Comparison of ENCODE assay signal across 19 cellular contexts in genomic region chr2:227864161-227864756, GRCh38. TPM values are rescaled to one million over a fixed set of nuclear protein-coding genes. Genes with fewer than 3 reads are reported as not detected.
DNase-seq lines count a peak whose midpoint lies in the region; FAIRE-seq and TF ChIP-seq lines count a peak whose summit lies in the region.
"Had no signal": no experiment of that assay in that cellular context is flagged by ENCODE, and none has a peak within 500 bp of the region (broad histone marks: within the 10 kb centered on the region; RNA-seq: fewer than 3 reads in every experiment).

No MANE protein-coding gene starts in this region.

- no peak overlapping the region for H3K23ac ChIP-seq in neuronal stem cell (ENCODE audit: low read depth, low read length, poor library complexity)

- H2BK5ac ChIP-seq in neuronal stem cell (ENCODE audit: low read length) = no peak overlapping the region

- no peak overlapping the region for H3K4ac ChIP-seq in neuronal stem cell (ENCODE audit: low read length)

- H4K8ac ChIP-seq in neuronal stem cell (ENCODE audit: low read depth, low read length) = no peak overlapping the region

- H3K4me2 ChIP-seq in neuronal stem cell (ENCODE audit: insufficient read depth, low read length, poor library complexity, severe bottlenecking) = no peak overlapping the region

- H3K4me1 ChIP-seq in right atrium auricular region = peaks cover 0 to 13% of the 10 kb centered on the region in 2 donors
- peaks cover 0 to 7% of the 10 kb centered on the region in 2 donors for H3K4me1 ChIP-seq in neuronal stem cell (ENCODE audit: control insufficient read depth in 2 of 2, insufficient read depth in 1 of 2, low read depth in 1 of 2, low read length in 2 of 2)

- H2AFZ ChIP-seq in neuronal stem cell (ENCODE audit: low read length) = no peak overlapping the region

- DNase-seq in MG63 (peak; percentile 55), astrocyte of the spinal cord (ENCODE audit: low read depth, low spot score) (peak; percentile 60), right atrium auricular region (ENCODE audit: low spot score) (no peak), superior temporal gyrus (ENCODE audit: extremely low spot score) (peak; percentile 40), H54 (ENCODE audit: insufficient read length, low spot score) (no peak), neuronal stem cell (ENCODE audit: low spot score) (no peak), NCI-H1417 (lab: John Stamatoyannopoulos, UW) (no peak), LoVo (ENCODE audit: low spot score) (no peak)
- DNase-seq: activated CD4-positive, alpha-beta memory T cell treated with anti-CD3 and anti-CD28 coated beads, Interleukin-2, amount 10 ng/mL, durations not matched to agents 7 days and 5 days; activated effector memory CD4-positive, alpha-beta T cell treated with Interleukin-2 at 50 U/mL for 16 hours; central memory CD4-positive, alpha-beta T cell; GF-D8; NCI-H187 treated with DMSO at 0.1 percent for 48 hours; NCI-H69; SHP77 treated with DMSO at 0.1 percent for 48 hours; stimulated activated naive CD4-positive, alpha-beta T cell had no signal

- H3K14ac ChIP-seq in neuronal stem cell (ENCODE audit: low read length) = no peak overlapping the region

- H3K79me1 ChIP-seq in neuronal stem cell (ENCODE audit: low read depth, low read length) = no peaks in the 10 kb centered on the region

- H3K27me3 ChIP-seq in MG63 (no peaks in the 10 kb centered on the region), right atrium auricular region (no peaks in the 10 kb centered on the region), neuronal stem cell (ENCODE audit: control insufficient read depth in 3 of 3, insufficient read depth in 3 of 3, low read depth in 1 of 3, low read length in 3 of 3) (no peaks in the 10 kb centered on the region)

- H2BK15ac ChIP-seq in neuronal stem cell (ENCODE audit: low read length) = no peak overlapping the region

- H3K36me3 ChIP-seq in MG63 (no peaks in the 10 kb centered on the region), right atrium auricular region (no peaks in the 10 kb centered on the region), neuronal stem cell (replicated peaks in 1 of 2; ENCODE audit: control insufficient read depth in 2 of 2, insufficient read depth in 2 of 2, low read length in 2 of 2) (no peaks in the 10 kb centered on the region)

- H2BK120ac ChIP-seq in neuronal stem cell (ENCODE audit: low read depth, low read length) = no peak overlapping the region

- H4K91ac ChIP-seq in neuronal stem cell (ENCODE audit: low read depth, low read length, poor library complexity) = no peak overlapping the region

- in situ Hi-C loops in astrocyte of the spinal cord (cut with HindIII; ENCODE audit: low sequenced_read_pairs) = no loop called here

- H3K18ac ChIP-seq in neuronal stem cell (ENCODE audit: low read length) = no peak overlapping the region

- H2AK5ac ChIP-seq in neuronal stem cell (ENCODE audit: low read depth, low read length) = no peak overlapping the region

- no CpG with 5 or more reads among the region's 9 CpGs for WGBS in neuronal stem cell (ENCODE audit: extremely low coverage in 2 of 2, insufficient read length in 2 of 2, insufficient replicate concordance in 1 of 2), 2 donors

- TF ChIP-seq CTCF in astrocyte of the spinal cord (IDR thresholded peaks at IDR 0.05; ENCODE audit: low read depth, low read length) = no peak
- no peak for TF ChIP-seq CTCF in right atrium auricular region (IDR thresholded peaks at IDR 0.05)

- H3K9me3 ChIP-seq in MG63 (no peaks in the 10 kb centered on the region), right atrium auricular region (no peaks in the 10 kb centered on the region), neuronal stem cell (replicated peaks in 1 of 2; ENCODE audit: control insufficient read depth in 2 of 2, insufficient read depth in 1 of 2, low read depth in 1 of 2, low read length in 2 of 2) (no peaks in the 10 kb centered on the region)

- H2BK12ac ChIP-seq in neuronal stem cell (ENCODE audit: low read length) = no peak overlapping the region

- no peak for TF ChIP-seq POLR2A in H54 (IDR thresholded peaks at IDR 0.05; ENCODE audit: low read depth, low read length)

- H3K9ac ChIP-seq in neuronal stem cell (ENCODE audit: low read depth, low read length, poor library complexity) = no peak overlapping the region

- FAIRE-seq in H54 (lab: Jason Lieb, UNC) = no peak

- H3K4me3 ChIP-seq in MG63 = 0 out of 2 replicates have a peak overlapping the region, but pooled peaks have one; percentile 8
- no peak overlapping the region for H3K4me3 ChIP-seq in astrocyte of the spinal cord (ENCODE audit: low read depth, low read length)
- H3K4me3 ChIP-seq in right atrium auricular region = no peak overlapping the region
- no peak overlapping the region for H3K4me3 ChIP-seq in neuronal stem cell (ENCODE audit: low read length in 2 of 2)

- H3K27ac ChIP-seq in right atrium auricular region (peak overlapping the region; percentile 38 to 60), neuronal stem cell (replicated peaks; ENCODE audit: low read length) (no peak overlapping the region)

RNA-seq across cellular contexts. Expression of gene DAW1, which starts 7.2 kb away (rescaled TPM):
- total RNA-seq in MG63 (2014; rRNA removed; shearing (Covaris generic); ENCODE audit: low replicate concordance) = 8.3 and 8.5 TPM in 2 replicates
- under 1 TPM in 1 of 2 donors, not detected in 1; 0.43 TPM for total RNA-seq in right atrium auricular region
- 0.21 TPM for polyA plus RNA-seq in neuronal stem cell (2013, experiment 1 of 2)
- 0.29 TPM for polyA plus RNA-seq in neuronal stem cell (2013, experiment 2 of 2)
- total RNA-seq: activated CD4-positive, alpha-beta memory T cell treated with anti-CD3 and anti-CD28 coated beads, Interleukin-2, amount 10 ng/mL, durations not matched to agents 7 days and 5 days; H4; left lobe of liver; natural killer cell treated with Interleukin-12 subunit alpha and Interleukin-12 subunit beta and Interleukin-15 and Interleukin-18, amount 100 ng/mL, for 72 hours had no signal

RNA-seq across cellular contexts. Expression of gene CCL20, which starts 50.6 kb away (rescaled TPM):
- 1.5 TPM in 1 of 2 replicates, not detected in the other for total RNA-seq in MG63 (2014; rRNA removed; shearing (Covaris generic); ENCODE audit: low replicate concordance)
- total RNA-seq in right atrium auricular region = not detected
- not detected for polyA plus RNA-seq in neuronal stem cell (2013, experiment 1 of 2)
- polyA plus RNA-seq in neuronal stem cell (2013, experiment 2 of 2) = not detected
- total RNA-seq: H4; left lobe of liver; natural killer cell treated with Interleukin-12 subunit alpha and Interleukin-12 subunit beta and Interleukin-15 and Interleukin-18, amount 100 ng/mL, for 72 hours had no signal

Comparison
In these comparisons a context has a peak if more than half of its experiments do, and no peak if none do; other contexts are left out.
1. DNase-seq: peak in MG63 (single experiment), astrocyte of the spinal cord (single experiment) and superior temporal gyrus (single experiment); none in right atrium auricular region (single experiment), H54 (single experiment), neuronal stem cell (single experiment), NCI-H1417 (0 of 3) and LoVo (single experiment).